In genomic region chr5:135720191-135720590, GRCh38 we compare ENCODE assay signal across 20 cellular contexts.
"Had no signal": no experiment of that assay in that cellular context is flagged by ENCODE, and none has a peak within 500 bp of the region (broad histone marks: within the 10 kb centered on the region; RNA-seq: fewer than 3 reads in every experiment).

No MANE protein-coding gene starts in this region.

- H3K4me1 ChIP-seq: gastroesophageal sphincter, left lung, lower lobe of right lung had no signal

- H3K36me3 ChIP-seq: esophagus squamous epithelium, gastroesophageal sphincter, heart left ventricle, left lung, lower lobe of right lung had no signal

- DNase-seq: dermis blood vessel endothelial cell; dorsolateral prefrontal cortex; effector CD4-positive, alpha-beta T cell; effector memory CD4-positive, alpha-beta T cell; erythroblast; esophagus squamous epithelium; foreskin fibroblast; foreskin melanocyte; heart left ventricle; hypothalamus; left cardiac atrium; left lung; left ventricle myocardium superior; lower lobe of right lung; mesenchymal stem cell; midbrain had no signal

- H3K9me3 ChIP-seq: esophagus squamous epithelium, gastroesophageal sphincter, heart left ventricle, left lung, lower lobe of right lung had no signal

- H3K27ac ChIP-seq: coronary artery, dorsolateral prefrontal cortex, epithelial cell of prostate, esophagus squamous epithelium, gastroesophageal sphincter, heart left ventricle, hepatocyte, left lung, lower lobe of right lung had no signal

- H3K27me3 ChIP-seq: esophagus squamous epithelium, gastroesophageal sphincter, heart left ventricle, hepatocyte, left lung had no signal

- H3K4me3 ChIP-seq: coronary artery, dorsolateral prefrontal cortex, esophagus squamous epithelium, gastroesophageal sphincter, heart left ventricle, hepatocyte, left lung, lower lobe of right lung had no signal
